20 cellular contexts compared by ENCODE assay signal in genomic region chr6:157596886-157597285, GRCh38.
DNase-seq lines count a peak whose midpoint lies in the region; ATAC-seq, FAIRE-seq and TF ChIP-seq lines count a peak whose summit lies in the region.
"Had no signal": no experiment of that assay in that cellular context is flagged by ENCODE, and none has a peak within 500 bp of the region (broad histone marks: within the 10 kb centered on the region; RNA-seq: fewer than 3 reads in every experiment).

No MANE protein-coding gene starts in this region.

- H3K27me3 ChIP-seq in Caco-2 (replicated peaks; ENCODE audit: control insufficient read depth, insufficient read depth, low read length) (no peaks in the 10 kb centered on the region), GM12878 (replicated peaks in 1 of 2; ENCODE audit: control insufficient read depth in 2 of 2, insufficient read depth in 2 of 2, low read length in 1 of 2) (no peaks in the 10 kb centered on the region), stomach (no peaks in the 10 kb centered on the region)
- H3K27me3 ChIP-seq in CD4-positive, alpha-beta T cell (ENCODE audit: control insufficient read depth, insufficient read depth, low read length), result no peaks in the 10 kb centered on the region
- H3K27me3 ChIP-seq: foreskin keratinocyte had no signal

- intact Hi-C loops in Caco-2 (cut with micrococcal nuclease; ENCODE audit: unreplicated experiment) (loop anchor here (1.0 kb wide), 7 partner anchors 11 to 283 kb away; no protein-coding TSS in a partner anchor), GM12878 (cut with micrococcal nuclease; ENCODE audit: unreplicated experiment) (loop anchor here (1.0 to 5.0 kb wide), 3 partner anchors 35 to 280 kb away; no protein-coding TSS in a partner anchor), stomach (cut with DNase I; ENCODE audit: low total_unique reads) (no loop called here), posterior cingulate gyrus (cut with DNase I) (no loop called here)
- intact Hi-C loops in CD4-positive, alpha-beta T cell (cut with DNase I, micrococcal nuclease), result loop anchor here in 1 of 2 experiments (2.0 kb wide), 1 partner anchor 282 kb away; no protein-coding TSS in a partner anchor

- no peak overlapping the region for H3K9ac ChIP-seq in GM12878 (ENCODE audit: control insufficient read depth, insufficient read depth, low read length)

- WGBS in GM12878 (ENCODE audit: insufficient coverage, insufficient replicate concordance, low lambda C conversion rate, missing lambda C conversion rate), result 92% methylated on average over 15 of the region's 15 CpGs
- WGBS in stomach, 5 donors, result 52 to 71% (median 53%) methylated on average over 15 of the region's 15 CpGs

- SMC1A ChIA-PET in GM12878 (lab: Charles Lee; ENCODE audit: uncharacterized antibody, unreplicated experiment), result interaction anchor here (0.6 to 4.0 kb wide), 21 partner anchors 10 to 282 kb away, joined by 3 to 41 read pairs (median 4); no protein-coding TSS in a partner anchor

- peaks cover 20% of the 10 kb centered on the region for H3K36me3 Mint-ChIP-seq in Caco-2 (ENCODE audit: insufficient read depth, unreplicated experiment)
- H3K36me3 Mint-ChIP-seq in CD4-positive, alpha-beta T cell (ENCODE audit: low read depth), result no peaks in the 10 kb centered on the region

- H3K36me3 ChIP-seq in Caco-2 (ENCODE audit: control insufficient read depth, insufficient read depth, low read length) (no peaks in the 10 kb centered on the region; the same call in 1 of the 2 replicates), GM12878 (ENCODE audit: control insufficient read depth in 2 of 2, insufficient read depth in 2 of 2, low read length in 1 of 2) (peaks cover 0 to 4% of the 10 kb centered on the region in 2 experiments; a peak in 2 of 4 replicates), stomach (peaks cover 0 to 12% (median 10%) of the 10 kb centered on the region in 4 donors)

- TF ChIP-seq RAD21 in GM12878 (IDR thresholded peaks at IDR 0.05; ENCODE audit: insufficient read depth, low read depth, low read length), result no peak

- TF ChIP-seq EP300 in GM12878 (IDR thresholded peaks at IDR 0.05; ENCODE audit: borderline replicate concordance in 1 of 2, control insufficient read depth in 1 of 2, low read depth in 2 of 2, low read length in 2 of 2) (no peak), stomach (IDR thresholded peaks at IDR 0.05) (no peak)

- CTCF ChIA-PET in Caco-2 (lab: Charles Lee), result interaction anchor here (0.6 to 1.8 kb wide), 6 partner anchors 10 to 282 kb away, joined by 3 to 10 read pairs (median 4); no protein-coding TSS in a partner anchor
- CTCF ChIA-PET in GM12878 (lab: Yijun Ruan, JAX), result interaction anchor here (0.9 to 3.8 kb wide), 15 partner anchors 9 to 282 kb away, joined by 3 to 32 read pairs (median 5); partner anchors contain the start of gene TMEM242
- CTCF ChIA-PET in CD4-positive, alpha-beta T cell (lab: Charles Lee), result no interaction called here

- H3K4me3 ChIP-seq in Caco-2 (ENCODE audit: low read depth, low read length) (no peak overlapping the region), GM12878 (no peak overlapping the region), stomach (peak overlapping the region in 1 of 4 donors; percentile 1)
- H3K4me3 ChIP-seq: left ventricle myocardium inferior had no signal

- TF ChIP-seq CTCF in Caco-2 (IDR thresholded peaks at IDR 0.05; ENCODE audit: insufficient read depth in 1 of 2, low read depth in 1 of 2, low read length in 1 of 2, severe bottlenecking in 1 of 2, unreplicated experiment in 1 of 2) (no peak), GM12878 (IDR thresholded peaks at IDR 0.05 in 2 of 3, conservative IDR thresholded peaks at IDR 0.05 in 1 of 3; ENCODE audit: control insufficient read depth in 2 of 3, extremely low read depth in 1 of 3, insufficient read depth in 1 of 3, low read depth in 3 of 3, low read length in 3 of 3) (no peak), stomach (IDR thresholded peaks at IDR 0.05) (no peak)
- no peak for TF ChIP-seq CTCF in CD4-positive, alpha-beta T cell (IDR thresholded peaks at IDR 0.05)

- RAD21 ChIA-PET in GM12878 (lab: Charles Lee; ENCODE audit: unreplicated experiment), result interaction anchor here (0.9 to 7.3 kb wide), 10 partner anchors 9 to 282 kb away, joined by 3 to 56 read pairs (median 4); no protein-coding TSS in a partner anchor

- FAIRE-seq in GM12878 (lab: Jason Lieb, UNC) (no peak), H54 (lab: Jason Lieb, UNC) (no peak)
- FAIRE-seq: small intestine had no signal

- H3K27ac ChIP-seq in GM12878 (ENCODE audit: control insufficient read depth, insufficient read depth), result no peak overlapping the region
- H3K27ac ChIP-seq in stomach, result peak overlapping the region; percentile 12 to 75 (median 64)
- no peak overlapping the region for H3K27ac ChIP-seq in CD4-positive, alpha-beta T cell (ENCODE audit: low read depth, low read length)
- H3K27ac ChIP-seq: foreskin keratinocyte, left ventricle myocardium inferior had no signal

- H3K4me1 Mint-ChIP-seq in Caco-2 (ENCODE audit: low read depth, unreplicated experiment), result peaks cover 23% of the 10 kb centered on the region
- no peaks in the 10 kb centered on the region for H3K4me1 Mint-ChIP-seq in CD4-positive, alpha-beta T cell (ENCODE audit: low read depth)

- no peak overlapping the region for H2AFZ ChIP-seq in GM12878 (ENCODE audit: control insufficient read depth, low read depth, low read length)

- DNase-seq in Caco-2 (no peak), GM12878 (ENCODE audit: low read depth, low spot score) (no peak), islet precursor cell (peak; percentile 12), stomach (no peak), posterior cingulate gyrus (no peak), H54 (ENCODE audit: insufficient read length, low spot score) (no peak), iPS-NIHi7 (ENCODE audit: extremely low spot score) (no peak)
- DNase-seq in CD4-positive, alpha-beta T cell, result no peak
- DNase-seq: activated effector memory CD4-positive, alpha-beta T cell treated with Interleukin-2 at 50 U/mL for 16 hours; amniotic stem cell; foreskin keratinocyte; GOT3; left ventricle myocardium inferior; stimulated activated naive B cell treated with anti-CD40 and anti-IgM and Interleukin-4, amounts not matched to agents 10 μg/mL and 1 μg/mL and 100 μg/mL, for 72 hours; T-helper 17 cell had no signal

- H3K4me3 Mint-ChIP-seq in Caco-2 (ENCODE audit: unreplicated experiment), result no peak overlapping the region
- no peak overlapping the region for H3K4me3 Mint-ChIP-seq in CD4-positive, alpha-beta T cell
- H3K4me3 Mint-ChIP-seq: central memory CD8-positive, alpha-beta T cell; effector memory CD8-positive, alpha-beta T cell; stimulated activated naive B cell treated with anti-CD40 and anti-IgM and Interleukin-4, amounts not matched to agents 10 μg/mL and 1 μg/mL and 100 μg/mL, for 72 hours; T-helper 17 cell had no signal

- H3K9me3 Mint-ChIP-seq in Caco-2 (ENCODE audit: unreplicated experiment), result no peaks in the 10 kb centered on the region
- no peaks in the 10 kb centered on the region for H3K9me3 Mint-ChIP-seq in CD4-positive, alpha-beta T cell
- H3K9me3 Mint-ChIP-seq: central memory CD8-positive, alpha-beta T cell; effector memory CD8-positive, alpha-beta T cell; stimulated activated naive B cell treated with anti-CD40 and anti-IgM and Interleukin-4, amounts not matched to agents 10 μg/mL and 1 μg/mL and 100 μg/mL, for 72 hours had no signal

- H3K4me2 ChIP-seq in GM12878 (ENCODE audit: control insufficient read depth, insufficient read depth), result no peak overlapping the region

- POLR2A ChIA-PET in Caco-2 (lab: Charles Lee) (interaction anchor here (0.8 kb wide), 1 partner anchor 10 kb away, joined by 4 read pairs; no protein-coding TSS in a partner anchor), GM12878 (lab: Charles Lee) (interaction anchor here (1.3 to 1.6 kb wide), 3 partner anchors 26 to 35 kb away, joined by 4 read pairs; no protein-coding TSS in a partner anchor)
- POLR2A ChIA-PET in CD4-positive, alpha-beta T cell (lab: Charles Lee), result interaction anchor here (0.6 kb wide), 1 partner anchor 27 kb away, joined by 3 read pairs; no protein-coding TSS in a partner anchor

- H4K20me1 ChIP-seq in GM12878 (ENCODE audit: control insufficient read depth, insufficient read depth), result no peaks in the 10 kb centered on the region

- no peaks in the 10 kb centered on the region for H3K79me2 ChIP-seq in GM12878 (ENCODE audit: control insufficient read depth, insufficient read depth, low read length)

- H3K9me3 ChIP-seq in Caco-2, result no peaks in the 10 kb centered on the region
- no peaks in the 10 kb centered on the region; the same call in 2 of the 3 replicates for H3K9me3 ChIP-seq in GM12878 (replicated peaks; ENCODE audit: control insufficient read depth, insufficient read depth, low read length)
- H3K9me3 ChIP-seq in stomach, result no peaks in the 10 kb centered on the region
- H3K9me3 ChIP-seq in CD4-positive, alpha-beta T cell (ENCODE audit: control insufficient read depth, low read length), result no peaks in the 10 kb centered on the region
- H3K9me3 ChIP-seq: left ventricle myocardium inferior had no signal

- peak overlapping the region; percentile 76 for H3K27ac Mint-ChIP-seq in Caco-2 (ENCODE audit: unreplicated experiment)
- no peak overlapping the region for H3K27ac Mint-ChIP-seq in CD4-positive, alpha-beta T cell
- H3K27ac Mint-ChIP-seq: stimulated activated naive B cell treated with anti-CD40 and anti-IgM and Interleukin-4, amounts not matched to agents 10 μg/mL and 1 μg/mL and 100 μg/mL, for 72 hours; T-helper 17 cell had no signal

- BruUV-seq in Caco-2 (replicated peaks; lab: Mats Ljungman, UMichigan), result no TSS peak
- no TSS peak for BruUV-seq in GM12878 (replicated peaks; lab: Mats Ljungman, UMichigan)

- TF ChIP-seq POLR2A in GM12878 (IDR thresholded peaks at IDR 0.05; ENCODE audit: low read depth, low read length) (no peak), stomach (IDR thresholded peaks at IDR 0.05) (no peak), H54 (IDR thresholded peaks at IDR 0.05; ENCODE audit: low read depth, low read length) (no peak)

- in situ Hi-C loops in GM12878 (cut with MboI), result no loop called here

- ATAC-seq in GM12878, result no peak
- ATAC-seq in CD4-positive, alpha-beta T cell (ENCODE audit: poor library complexity), result no peak
- ATAC-seq: activated CD4-positive, CD25-positive, alpha-beta regulatory T cell treated with anti-CD3 and anti-CD28 coated beads, Interleukin-2, amount 50 U/mL, for 24 hours; effector memory CD8-positive, alpha-beta T cell had no signal

- H3K4me1 ChIP-seq in Caco-2, result peaks cover 12% of the 10 kb centered on the region
- no peaks in the 10 kb centered on the region; the same call in 1 of the 2 replicates for H3K4me1 ChIP-seq in GM12878 (ENCODE audit: control insufficient read depth, insufficient read depth, low read length)
- H3K4me1 ChIP-seq in stomach, result peaks cover 11 to 28% (median 20%) of the 10 kb centered on the region in 4 donors
- H3K4me1 ChIP-seq: foreskin keratinocyte had no signal

- H3K27me3 Mint-ChIP-seq in Caco-2 (ENCODE audit: insufficient read depth, unreplicated experiment), result no peaks in the 10 kb centered on the region
- no peaks in the 10 kb centered on the region for H3K27me3 Mint-ChIP-seq in CD4-positive, alpha-beta T cell
- H3K27me3 Mint-ChIP-seq: central memory CD8-positive, alpha-beta T cell; effector memory CD8-positive, alpha-beta T cell; IgD-negative memory B cell; stimulated activated naive B cell treated with anti-CD40 and anti-IgM and Interleukin-4, amounts not matched to agents 10 μg/mL and 1 μg/mL and 100 μg/mL, for 72 hours; T-helper 17 cell had no signal

TF ChIP-seq in GM12878, 131 proteins besides CTCF, POLR2A, EP300 and RAD21 (continues in another document):
- no peak for TF ChIP-seq POLR2AphosphoS5 (IDR thresholded peaks at IDR 0.05; ENCODE audit: low read length)

Comparison
In these comparisons a context has a peak if more than half of its experiments do, and no peak if none do; other contexts are left out.
1. H3K27ac ChIP-seq: peak in stomach (5 of 5); none in GM12878 (single experiment) and CD4-positive, alpha-beta T cell (single experiment).
2. intact Hi-C loops: an anchor here in Caco-2 (1.0 kb wide) and GM12878 (1.0 to 5.0 kb wide); none called in stomach and posterior cingulate gyrus.